In the genomic region with DNA sequence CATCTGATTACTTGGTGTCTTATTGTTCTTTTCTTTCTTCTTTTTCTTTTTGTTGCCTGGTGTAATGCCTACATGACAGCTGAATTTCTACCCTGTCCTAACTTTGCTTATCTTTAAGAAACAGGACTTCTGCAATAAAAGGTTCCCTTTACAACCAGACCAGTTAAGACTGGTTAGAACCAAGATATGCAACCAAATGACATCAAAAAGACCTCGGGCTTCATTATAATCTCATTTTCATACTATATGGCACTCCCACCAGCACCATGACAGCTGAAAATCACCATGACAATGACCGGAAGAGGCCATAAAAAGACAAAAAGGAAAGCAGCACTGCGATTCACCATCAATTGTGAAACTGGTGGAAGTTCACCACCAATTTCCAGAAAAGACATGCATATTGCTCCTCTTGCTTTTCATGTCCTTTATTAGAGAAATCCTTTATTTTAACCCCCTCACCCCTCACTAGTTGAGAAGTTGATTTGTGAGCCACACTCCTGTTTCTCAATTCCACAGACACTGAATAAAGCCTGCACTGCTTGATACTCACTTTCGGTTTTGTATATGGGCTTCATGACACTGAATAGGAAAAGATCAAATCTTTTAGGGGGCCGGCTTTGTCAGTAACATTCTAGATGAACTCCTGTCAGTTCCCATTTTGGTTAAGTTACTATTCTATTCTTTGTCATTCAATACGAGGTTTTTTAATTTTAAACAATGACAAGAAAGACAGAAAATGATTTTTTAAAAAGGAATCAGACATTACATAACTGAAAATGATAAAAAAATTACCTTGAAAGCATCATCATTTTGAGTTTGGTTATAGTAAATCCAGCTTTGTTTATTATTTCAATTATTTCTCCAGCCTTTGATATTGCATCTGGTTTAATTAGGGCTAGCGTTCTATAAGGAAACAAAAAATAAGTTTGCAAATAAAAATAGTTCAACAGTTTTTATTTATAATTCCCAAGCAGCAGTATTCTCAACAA, we compare ENCODE assay signal across 8 cellular contexts. TPM values are rescaled to one million over a fixed set of nuclear protein-coding genes. Genes with fewer than 3 reads are reported as not detected.
DNase-seq lines count a peak whose midpoint lies in the region; ATAC-seq, FAIRE-seq and TF ChIP-seq lines count a peak whose summit lies in the region.

No MANE protein-coding gene starts in this region.

- no peak overlapping the region for H3K9ac ChIP-seq in Karpas-422 (ENCODE audit: low read length)

- no peaks in the 10 kb centered on the region for H3K36me3 ChIP-seq in Karpas-422 (ENCODE audit: insufficient read depth, low read length)

- no peaks in the 10 kb centered on the region; the same call in 1 of the 2 replicates for H3K4me1 ChIP-seq in Karpas-422 (ENCODE audit: low read length)

- peak overlapping the region; percentile 39 for H3K4me2 ChIP-seq in Karpas-422 (ENCODE audit: low read depth, low read length, poor library complexity, severe bottlenecking)

- H2AFZ ChIP-seq in Karpas-422 (ENCODE audit: low read length): no peak overlapping the region

- no peaks in the 10 kb centered on the region for H3K9me3 ChIP-seq in Karpas-422 (ENCODE audit: low read length)

- peak overlapping the region; percentile 36; the same call in 1 of the 2 replicates for H3K4me3 ChIP-seq in GM12864 (ENCODE audit: low read depth, low read length)
- no peak overlapping the region for H3K4me3 ChIP-seq in Karpas-422 (ENCODE audit: low read length)

- no peak for DNase-seq in GM12864 (ENCODE audit: low read depth)
- DNase-seq in Karpas-422: no peak
- DNase-seq in NCI-H2081 (lab: John Stamatoyannopoulos, UW): no peak
- DNase-seq in RWPE1 (ENCODE audit: low spot score): no peak
- DNase-seq in NK-92 (lab: John Stamatoyannopoulos, UW; ENCODE audit: unreplicated experiment): no peak
- no peak for DNase-seq in COLO668 (lab: John Stamatoyannopoulos, UW; ENCODE audit: unreplicated experiment)

- no peak for TF ChIP-seq CTCF in GM12864 (IDR thresholded peaks at IDR 0.05; ENCODE audit: low read depth, low read length, missing control alignments)
- no peak for TF ChIP-seq CTCF in RWPE1 (conservative IDR thresholded peaks at IDR 0.05; ENCODE audit: low read depth)

- peak; percentile 54 for ATAC-seq in GM21423 (IDR thresholded peaks at IDR 0.05; ENCODE audit: unreplicated experiment)

- no peaks in the 10 kb centered on the region for H4K20me1 ChIP-seq in Karpas-422 (ENCODE audit: insufficient read depth, low read depth, low read length)

- POLR2A ChIA-PET in RWPE1 (lab: Yijun Ruan, JAX; ENCODE audit: low non-redundant PET): no interaction called here

- no peaks in the 10 kb centered on the region for H3K27me3 ChIP-seq in Karpas-422 (ENCODE audit: low read length)

- no peaks in the 10 kb centered on the region for H3K79me2 ChIP-seq in Karpas-422 (ENCODE audit: low read length)

- CTCF ChIA-PET in RWPE1 (lab: Yijun Ruan, JAX): interaction anchor here (0.6 to 0.7 kb wide), 2 partner anchors 19 to 41 kb away, joined by 3 to 5 read pairs; no protein-coding TSS in a partner anchor

- H3K9me2 ChIP-seq in Karpas-422 (replicated peaks; ENCODE audit: insufficient read depth, low read length): no peaks in the 10 kb centered on the region

- FAIRE-seq in islet of Langerhans (lab: Jason Lieb, UNC): peak; percentile 71

- no peak overlapping the region for H3K27ac ChIP-seq in Karpas-422 (ENCODE audit: low read length)
- no peak overlapping the region for H3K27ac ChIP-seq in RWPE1

RNA-seq across cellular contexts. Expression of a gene that starts 58.1 kb away (rescaled TPM):
- 7.2 and 7.4 TPM in 2 replicates for total RNA-seq in Karpas-422 (2014; rRNA removed; shearing (Covaris generic); ENCODE audit: low replicate concordance)

RNA-seq across cellular contexts. Expression of a gene that starts 58.5 kb away (rescaled TPM):
- 19.6 and 23.4 TPM in 2 replicates for total RNA-seq in Karpas-422 (2014; rRNA removed; shearing (Covaris generic); ENCODE audit: low replicate concordance)
